Comparison of ENCODE assay signal across 8 cellular contexts in the genomic region with DNA sequence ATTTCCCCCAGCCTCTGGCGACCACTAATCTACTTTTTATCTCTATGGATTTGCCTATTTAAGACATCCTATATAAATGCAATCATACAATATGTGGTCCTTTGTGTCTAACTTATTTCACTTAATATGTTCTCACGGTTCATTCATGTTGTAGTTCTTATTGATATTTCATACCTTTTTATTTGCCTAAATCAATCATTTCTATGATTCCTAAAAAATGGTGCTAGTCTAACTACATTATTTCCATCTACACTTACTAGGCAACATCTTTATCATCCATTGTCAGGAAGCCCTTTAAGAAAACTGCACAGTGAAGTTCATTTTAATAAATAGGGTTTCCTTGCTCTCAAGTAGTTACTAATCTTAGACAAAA. TPM values are rescaled to one million over a fixed set of nuclear protein-coding genes. Genes with fewer than 3 reads are reported as not detected.
A peak's percentile ranks its signal among the peaks of the same experiment; 100 is the strongest.
DNase-seq lines count a peak whose midpoint lies in the region; ATAC-seq lines count a peak whose summit lies in the region.

No MANE protein-coding gene starts in this region.

- H3K4ac ChIP-seq in trophoblast cell (ENCODE audit: low read depth, low read length) = no peak overlapping the region

- no peak overlapping the region for H2BK12ac ChIP-seq in trophoblast cell (ENCODE audit: low read length)

- H3K14ac ChIP-seq in trophoblast cell (ENCODE audit: low read length) = no peak overlapping the region

- no peak overlapping the region for H2BK5ac ChIP-seq in trophoblast cell (ENCODE audit: low read depth, low read length, poor library complexity)

- no peaks in the 10 kb centered on the region for H3K36me3 Mint-ChIP-seq in IgD-negative memory B cell

- H3K4me1 Mint-ChIP-seq in IgD-negative memory B cell = peaks cover 15 to 27% (median 26%) of the 10 kb centered on the region in 3 donors

- no peak overlapping the region for H3K18ac ChIP-seq in trophoblast cell (ENCODE audit: low read length)

- peak overlapping the region; percentile 89 to 97 (median 95) for H3K4me3 Mint-ChIP-seq in IgD-negative memory B cell

- DNase-seq in trophoblast cell (peak in 1 of 2 donors; percentile 2), amygdala (lab: John Stamatoyannopoulos, UW) (no peak), NCI-H345 treated with DMSO at 0.1 percent for 48 hours (lab: John Stamatoyannopoulos, UW; ENCODE audit: unreplicated experiment) (no peak), NCI-H524 treated with DMSO at 0.1 percent for 48 hours (lab: John Stamatoyannopoulos, UW) (no peak)
- DNase-seq in stimulated activated CD4-positive, alpha-beta T cell treated with anti-CD3 and anti-CD28 coated beads, Interleukin-1b, Interleukin-23, amount 100 ng/mL, for 48 hours = no peak

- H2BK120ac ChIP-seq in trophoblast cell (ENCODE audit: insufficient read depth, low read length, poor library complexity) = no peak overlapping the region

- no peaks in the 10 kb centered on the region for H3K9me3 Mint-ChIP-seq in IgD-negative memory B cell

- H3K4me1 ChIP-seq in duodenal mucosa (ENCODE audit: control insufficient read depth in 1 of 2, insufficient read depth in 2 of 2, low read length in 2 of 2) (peaks cover 11 to 19% of the 10 kb centered on the region in 2 donors), trophoblast cell (ENCODE audit: control insufficient read depth in 1 of 2, insufficient read depth in 2 of 2, low read length in 2 of 2) (no peaks in the 10 kb centered on the region)

- H3K36me3 ChIP-seq in duodenal mucosa (ENCODE audit: control insufficient read depth in 1 of 2, insufficient read depth in 2 of 2, low read length in 2 of 2) = no peaks in the 10 kb centered on the region
- peaks cover 0 to 2% of the 10 kb centered on the region in 2 experiments for H3K36me3 ChIP-seq in trophoblast cell (ENCODE audit: control insufficient read depth in 1 of 2, insufficient read depth in 2 of 2, low read length in 2 of 2)

- H3K23ac ChIP-seq in trophoblast cell (ENCODE audit: low read length) = no peak overlapping the region

- H2AFZ ChIP-seq in trophoblast cell (ENCODE audit: insufficient read depth, low read length, poor library complexity) = no peak overlapping the region

- peaks cover 10% of the 10 kb centered on the region for H3K79me2 ChIP-seq in trophoblast cell (ENCODE audit: control insufficient read depth, insufficient read depth, low read length, poor library complexity)

- peak overlapping the region; percentile 51 for H4K8ac ChIP-seq in trophoblast cell (ENCODE audit: low read depth, low read length)

- no peak overlapping the region for H4K91ac ChIP-seq in trophoblast cell (ENCODE audit: low read depth, low read length)

- H4K12ac ChIP-seq in trophoblast cell (ENCODE audit: low read depth, low read length) = no peak overlapping the region

- H3K27ac ChIP-seq in duodenal mucosa (ENCODE audit: low read depth, low read length) = no peak overlapping the region
- H3K27ac ChIP-seq in trophoblast cell (ENCODE audit: low read depth, low read length) = no peak overlapping the region

- no CpG with 5 or more reads among the region's 2 CpGs for WGBS in trophoblast cell (ENCODE audit: extremely low coverage, insufficient coverage, insufficient read length)

- H3K27me3 ChIP-seq in duodenal mucosa (ENCODE audit: control insufficient read depth in 1 of 2, insufficient read depth in 2 of 2, low read length in 2 of 2) (no peaks in the 10 kb centered on the region), trophoblast cell (ENCODE audit: insufficient read depth, low read length) (no peaks in the 10 kb centered on the region)

- peak overlapping the region; percentile 88 to 95 for H3K4me3 ChIP-seq in duodenal mucosa (ENCODE audit: low read depth in 1 of 2, low read length in 2 of 2)
- no peak overlapping the region for H3K4me3 ChIP-seq in trophoblast cell (ENCODE audit: low read depth, low read length)

- peaks cover 7% of the 10 kb centered on the region for H3K79me1 ChIP-seq in trophoblast cell (ENCODE audit: low read length)

- ATAC-seq in GM18517 (IDR thresholded peaks at IDR 0.05; ENCODE audit: unreplicated experiment) = peak; percentile 13

- H3K27ac Mint-ChIP-seq in IgD-negative memory B cell = peak overlapping the region; percentile 85 to 96 (median 94)

- H3K9me3 ChIP-seq in duodenal mucosa (ENCODE audit: control insufficient read depth in 1 of 2, low read length in 2 of 2) (no peaks in the 10 kb centered on the region), trophoblast cell (ENCODE audit: insufficient read depth, low read depth, low read length) (no peaks in the 10 kb centered on the region)

- H3K27me3 Mint-ChIP-seq in IgD-negative memory B cell = no peaks in the 10 kb centered on the region

- H3K9ac ChIP-seq in duodenal mucosa (ENCODE audit: low read depth in 1 of 2, low read length in 2 of 2) = peak overlapping the region; percentile 90 to 92
- no peak overlapping the region for H3K9ac ChIP-seq in trophoblast cell (ENCODE audit: low read length)

- H2AK5ac ChIP-seq in trophoblast cell (ENCODE audit: low read length) = no peak overlapping the region

- peak overlapping the region; percentile 99 for H3K4me2 ChIP-seq in trophoblast cell (ENCODE audit: low read length)

RNA-seq across cellular contexts. Expression of a gene that starts 0.4 kb away (rescaled TPM):
- 20.4 TPM for polyA plus RNA-seq in IgD-negative memory B cell
- 12.5 and 12.9 TPM in 2 replicates for polyA plus RNA-seq in trophoblast cell (2013)
